ENCODE assay signal across 2 cellular contexts in the genomic region with DNA sequence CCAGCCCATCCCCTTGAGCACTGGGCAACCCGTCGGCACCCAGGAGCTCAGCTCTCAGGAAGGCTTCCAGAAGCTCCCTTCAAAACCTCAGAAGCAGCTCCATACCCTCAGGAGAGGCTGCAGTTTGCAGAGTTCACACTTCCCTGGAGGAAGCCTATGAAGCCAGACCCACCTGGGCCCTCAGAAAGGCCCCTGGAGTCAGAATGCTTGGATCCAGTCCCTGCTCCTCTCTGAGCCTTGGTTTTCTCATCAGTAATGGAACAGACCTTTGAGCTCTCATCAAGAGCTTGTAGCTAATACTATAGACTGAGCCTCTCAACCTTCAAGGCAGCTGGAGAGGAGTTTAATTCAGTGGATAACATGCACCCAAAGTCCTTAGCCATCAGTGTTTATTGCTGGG.
TF ChIP-seq lines count a peak whose summit lies in the region.

No MANE protein-coding gene starts in this region.

TF ChIP-seq in IMR-90, 13 proteins besides CTCF, POLR2A, EP300 and RAD21:
- TF ChIP-seq ELK1 (IDR thresholded peaks at IDR 0.05; ENCODE audit: borderline replicate concordance, low read depth, low read length): no peak
- no peak for TF ChIP-seq RCOR1 (IDR thresholded peaks at IDR 0.05; ENCODE audit: insufficient replicate concordance, low read length)
- TF ChIP-seq NFE2L2 (IDR thresholded peaks at IDR 0.05; ENCODE audit: low read depth, low read length): no peak
- no peak for TF ChIP-seq FOS (IDR thresholded peaks at IDR 0.05; ENCODE audit: low read depth, low read length)
- no peak for TF ChIP-seq MXI1 (IDR thresholded peaks at IDR 0.05; ENCODE audit: borderline replicate concordance, low read depth, low read length)
- TF ChIP-seq CHD1 (IDR thresholded peaks at IDR 0.05; ENCODE audit: low read depth, low read length): no peak
- TF ChIP-seq SMC3 (IDR thresholded peaks at IDR 0.05; ENCODE audit: low read depth, low read length): no peak

TF ChIP-seq in H1, 55 proteins besides CTCF, POLR2A, EP300 and RAD21:
- TF ChIP-seq BRCA1 (IDR thresholded peaks at IDR 0.05; ENCODE audit: low read depth, low read length) (no peak), JUND (IDR thresholded peaks at IDR 0.05; ENCODE audit: low read length) (no peak), CHD1 (IDR thresholded peaks at IDR 0.05; ENCODE audit: low read depth, low read length) (no peak), KDM5A (IDR thresholded peaks at IDR 0.05; ENCODE audit: low read length) (no peak), SP1 (IDR thresholded peaks at IDR 0.05; ENCODE audit: low read depth, low read length) (no peak), SIX5 (IDR thresholded peaks at IDR 0.05; ENCODE audit: low read depth, low read length) (no peak), NRF1 (IDR thresholded peaks at IDR 0.05; ENCODE audit: low read depth, low read length) (no peak), TAF1 (IDR thresholded peaks at IDR 0.05; ENCODE audit: low read depth, low read length) (no peak), CBX5 (IDR thresholded peaks at IDR 0.05; ENCODE audit: low read depth, low read length) (no peak), SIRT6 (IDR thresholded peaks at IDR 0.05; ENCODE audit: low read length) (no peak), SRF (IDR thresholded peaks at IDR 0.05; ENCODE audit: low read depth, low read length) (no peak), SP2 (IDR thresholded peaks at IDR 0.05; ENCODE audit: low read length) (no peak), RNF2 (IDR thresholded peaks at IDR 0.05; ENCODE audit: borderline replicate concordance, low read depth, low read length, missing control alignments, poor library complexity, severe bottlenecking) (no peak)
